ENCODE assay signal across 33 cellular contexts in the genomic region with DNA sequence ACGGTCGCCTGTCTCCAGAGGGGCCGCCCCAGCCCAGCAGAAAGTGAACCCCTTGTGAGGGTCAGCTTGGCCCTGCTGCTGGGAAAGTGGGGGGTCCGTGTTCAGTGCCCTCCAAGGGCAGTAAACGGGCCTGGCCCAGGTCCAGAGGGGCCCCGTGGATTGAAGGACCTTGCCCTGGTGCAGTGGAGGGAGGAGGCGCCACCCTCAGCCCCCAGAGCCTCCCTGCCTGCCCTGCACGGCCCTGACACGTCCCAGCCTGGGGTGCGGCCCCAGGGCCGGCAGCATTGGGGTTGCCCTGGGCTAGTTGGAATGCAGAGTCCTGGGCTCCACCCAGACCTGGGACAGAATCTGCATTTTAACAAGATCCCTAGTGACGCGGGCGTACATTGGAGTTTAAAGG. TPM values are rescaled to one million over a fixed set of nuclear protein-coding genes. Genes with fewer than 3 reads are reported as not detected.
"Had no signal": no experiment of that assay in that cellular context is flagged by ENCODE, and none has a peak within 500 bp of the region (broad histone marks: within the 10 kb centered on the region; RNA-seq: fewer than 3 reads in every experiment).

No MANE protein-coding gene starts in this region.

- H3K27me3 ChIP-seq: ascending aorta, cardiac muscle cell had no signal

- H3K4me3 ChIP-seq: ascending aorta, cardiac muscle cell had no signal

- DNase-seq: activated CD4-positive, alpha-beta memory T cell treated with anti-CD3 and anti-CD28 coated beads, Interleukin-2, amount 10 ng/mL, durations not matched to agents 7 days and 5 days; activated CD4-positive, alpha-beta T cell treated with anti-CD3 and anti-CD28 coated beads for 1 hour; activated CD4-positive, alpha-beta T cell treated with anti-CD3 and anti-CD28 coated beads for 36 hours; activated CD4-positive, alpha-beta T cell treated with anti-CD3 and anti-CD28 coated beads for 48 hours; activated CD4-positive, alpha-beta T cell treated with anti-CD3 and anti-CD28 coated beads, Interleukin-2, amount 10 ng/mL, durations not matched to agents 7 days and 5 days; activated CD4-positive, alpha-beta T cell treated with anti-CD3 and anti-CD28 coated beads, Interleukin-2, amount 50 U/mL, for 48 hours; activated CD4-positive, CD25-positive, alpha-beta regulatory T cell; activated CD8-positive, alpha-beta memory T cell treated with anti-CD3 and anti-CD28 coated beads for 24 hours; activated CD8-positive, alpha-beta memory T cell treated with anti-CD3 and anti-CD28 coated beads, Interleukin-2, amount 10 ng/mL, durations not matched to agents 7 days and 5 days; activated CD8-positive, alpha-beta memory T cell treated with anti-CD3 and anti-CD28 coated beads, Interleukin-2, amount 50 U/mL, for 48 hours; activated CD8-positive, alpha-beta T cell treated with anti-CD3 and anti-CD28 coated beads, Interleukin-2, amount 10 ng/mL, durations not matched to agents 7 days and 5 days; activated effector memory CD4-positive, alpha-beta T cell treated with Interleukin-2 at 50 U/mL for 16 hours; activated gamma-delta T cell; activated naive CD4-positive, alpha-beta T cell treated with anti-CD3 and anti-CD28 coated beads, Interleukin-2, amount 10 ng/mL, durations not matched to agents 7 days and 5 days; activated naive CD4-positive, alpha-beta T cell treated with Interleukin-2 at 50 U/mL for 16 hours; activated naive CD8-positive, alpha-beta T cell treated with anti-CD3 and anti-CD28 coated beads, Interleukin-2, amount 10 ng/mL, durations not matched to agents 7 days and 5 days; activated naive CD8-positive, alpha-beta T cell treated with anti-CD3 and anti-CD28 coated beads, Interleukin-2, amount 50 U/mL, for 24 hours; activated T-cell treated with anti-CD3 and anti-CD28 coated beads, Interleukin-2, amount 50 U/mL, for 24 hours; activated T-cell treated with anti-CD3 and anti-CD28 coated beads, Interleukin-2, amount 50 U/mL, for 48 hours; amygdala; anterior cingulate cortex; caudate nucleus; cerebellar nuclear complex; T-helper 1 cell; T-helper 2 cell; T-helper 9 cell had no signal

- ATAC-seq: activated CD4-positive, alpha-beta T cell treated with anti-CD3 and anti-CD28 coated beads for 36 hours; activated CD4-positive, CD25-positive, alpha-beta regulatory T cell treated with anti-CD3 and anti-CD28 coated beads, Interleukin-2, amount 50 U/mL, for 24 hours; activated CD8-positive, alpha-beta memory T cell treated with anti-CD3 and anti-CD28 coated beads, Interleukin-2, amount 10 ng/mL, durations not matched to agents 7 days and 5 days; activated CD8-positive, alpha-beta T cell treated with anti-CD3 and anti-CD28 coated beads, Interleukin-2, amount 10 ng/mL, durations not matched to agents 7 days and 5 days; activated naive CD8-positive, alpha-beta T cell treated with anti-CD3 and anti-CD28 coated beads, Interleukin-2, amount 50 U/mL, for 24 hours had no signal

- H3K9me3 ChIP-seq: ascending aorta had no signal

- H3K27ac ChIP-seq: ascending aorta, cardiac muscle cell, VCaP had no signal

- H3K36me3 ChIP-seq: cardiac muscle cell had no signal

- H3K4me1 ChIP-seq: ascending aorta had no signal

RNA-seq across cellular contexts. Expression of gene FOXL3, which starts 42.8 kb away (rescaled TPM):
- total RNA-seq: activated CD4-positive, alpha-beta memory T cell treated with anti-CD3 and anti-CD28 coated beads, Interleukin-2, amount 10 ng/mL, durations not matched to agents 7 days and 5 days; activated CD4-positive, alpha-beta T cell treated with anti-CD3 and anti-CD28 coated beads for 36 hours; activated CD4-positive, alpha-beta T cell treated with anti-CD3 and anti-CD28 coated beads, Interleukin-2, amount 10 ng/mL, durations not matched to agents 7 days and 5 days; activated CD8-positive, alpha-beta memory T cell treated with anti-CD3 and anti-CD28 coated beads, Interleukin-2, amount 10 ng/mL, durations not matched to agents 7 days and 5 days; activated CD8-positive, alpha-beta T cell treated with anti-CD3 and anti-CD28 coated beads, Interleukin-2, amount 10 ng/mL, durations not matched to agents 7 days and 5 days; activated naive CD8-positive, alpha-beta T cell treated with anti-CD3 and anti-CD28 coated beads, Interleukin-2, amount 10 ng/mL, durations not matched to agents 7 days and 5 days; activated T-helper 2 cell treated with anti-CD3 and anti-CD28 coated beads, Interferon-gamma antibody, Interleukin-2, Interleukin-4, amounts not matched to agents 10 μg/mL and 5 μg/mL and 100 μg/mL, durations not matched to agents 14 hours and 24 hours and 36 hours; ascending aorta; bronchial epithelial cell; cardiac muscle cell had no signal
- polyA plus RNA-seq: adipose tissue, cardiac muscle cell had no signal
